In the genomic region with DNA sequence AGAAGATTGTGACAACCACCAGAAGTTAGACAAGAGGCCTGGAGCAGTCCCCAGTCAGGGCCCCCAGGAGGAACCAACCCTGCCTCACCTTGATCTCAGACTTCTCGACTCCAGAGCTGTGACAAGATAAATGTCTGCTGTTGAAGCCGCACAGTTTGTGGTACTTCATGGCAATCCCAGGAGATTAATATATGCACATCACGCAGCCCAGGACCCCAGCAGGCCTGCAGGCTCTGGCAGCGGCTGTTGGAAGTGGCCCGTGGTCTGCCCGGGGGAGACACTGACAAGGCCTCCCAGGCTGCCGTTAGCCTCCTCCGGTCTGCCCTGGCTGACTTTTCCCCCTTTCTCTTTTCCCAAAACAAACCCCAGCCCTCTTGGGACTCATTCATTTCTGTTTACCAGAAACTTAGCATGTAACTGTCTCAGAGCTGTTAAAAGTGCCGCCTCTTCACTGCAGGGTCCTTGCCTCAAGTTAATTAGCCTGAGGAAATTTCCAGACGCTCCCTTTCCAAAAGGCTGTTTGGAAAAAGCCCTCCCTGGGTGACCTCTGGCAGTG, we compare ENCODE assay signal across 21 cellular contexts.
DNase-seq lines count a peak whose midpoint lies in the region; ATAC-seq and TF ChIP-seq lines count a peak whose summit lies in the region.
"Had no signal": no experiment of that assay in that cellular context is flagged by ENCODE, and none has a peak within 500 bp of the region (broad histone marks: within the 10 kb centered on the region; RNA-seq: fewer than 3 reads in every experiment).

No MANE protein-coding gene starts in this region.

- DNase-seq in CD14-positive monocyte (ENCODE audit: low spot score) (no peak), NB4 (ENCODE audit: low read depth) (peak; percentile 26), islet precursor cell (peak; percentile 41), sciatic nerve (ENCODE audit: low spot score) (no peak), suprapubic skin (ENCODE audit: low spot score in 2 of 2) (no peak)
- DNase-seq: CD4-positive, CD25-positive, alpha-beta regulatory T cell; GOT3; HCEC 1CT; Kasumi-1; NCI-H1105; NCI-H2029 treated with DMSO at 0.1 percent for 48 hours; NCI-H446 treated with DMSO at 0.1 percent for 48 hours; NCI-H526; NCI-H82; NK-92 treated with Interleukin-12 subunit alpha and Interleukin-12 subunit beta, amount 100 ng/mL, for 24 hours; PC-3; SJCRH30 had no signal

- WGBS in suprapubic skin, result 65% methylated on average over 10 of the region's 10 CpGs

- no peak for TF ChIP-seq EP300 in suprapubic skin (IDR thresholded peaks at IDR 0.05)

- TF ChIP-seq POLR2A in NB4 (IDR thresholded peaks at IDR 0.05; ENCODE audit: extremely low read depth, insufficient read length) (no peak), suprapubic skin (IDR thresholded peaks at IDR 0.05) (no peak)

- H3K27me3 ChIP-seq in suprapubic skin, result no peaks in the 10 kb centered on the region

- peak; percentile 31 for ATAC-seq in sciatic nerve
- ATAC-seq in GM18502 (IDR thresholded peaks at IDR 0.05; ENCODE audit: poor library complexity, unreplicated experiment), result no peak
- no peak for ATAC-seq in HG02763 (IDR thresholded peaks at IDR 0.05; ENCODE audit: unreplicated experiment)
- ATAC-seq: K562, PC-3 had no signal

- H3K4me3 ChIP-seq in NB4 (ENCODE audit: low read depth, low read length) (no peak overlapping the region), suprapubic skin (no peak overlapping the region)
- H3K4me3 ChIP-seq: K562, SJCRH30 had no signal

- peaks cover 5% of the 10 kb centered on the region for H3K4me1 ChIP-seq in suprapubic skin
- H3K4me1 ChIP-seq: SJCRH30 had no signal

- intact Hi-C loops in CD14-positive monocyte (cut with micrococcal nuclease), result loop anchor here in 1 of 2 donors (10.0 kb wide), 1 partner anchor 438 kb away; no protein-coding TSS in a partner anchor
- intact Hi-C loops in sciatic nerve (cut with DNase I), result no loop called here

- H3K36me3 ChIP-seq in suprapubic skin, result no peaks in the 10 kb centered on the region
- H3K36me3 ChIP-seq: SJCRH30 had no signal

- H3K4me3 Mint-ChIP-seq in CD14-positive monocyte, result no peak overlapping the region
- H3K4me3 Mint-ChIP-seq: B cell; CD4-positive, CD25-positive, alpha-beta regulatory T cell had no signal

- no peaks in the 10 kb centered on the region for H3K36me3 Mint-ChIP-seq in CD14-positive monocyte
- H3K36me3 Mint-ChIP-seq: CD4-positive, CD25-positive, alpha-beta regulatory T cell had no signal

- H3K27me3 Mint-ChIP-seq in CD14-positive monocyte (ENCODE audit: low read depth in 3 of 3), result peaks cover 12 to 25% (median 22%) of the 10 kb centered on the region in 3 donors

- TF ChIP-seq CTCF in CD14-positive monocyte (IDR thresholded peaks at IDR 0.05), result no peak
- no peak for TF ChIP-seq CTCF in NB4 (IDR thresholded peaks at IDR 0.05; ENCODE audit: low read depth, low read length)
- TF ChIP-seq CTCF in suprapubic skin (IDR thresholded peaks at IDR 0.05), result no peak

- H3K27ac Mint-ChIP-seq in CD14-positive monocyte, result peak overlapping the region; percentile 91 to 97 (median 93)
- H3K27ac Mint-ChIP-seq: B cell; CD4-positive, CD25-positive, alpha-beta regulatory T cell had no signal

- peaks cover 0 to 9% (median 2%) of the 10 kb centered on the region in 7 donors for H3K9me3 Mint-ChIP-seq in CD14-positive monocyte

- no peaks in the 10 kb centered on the region for H3K9me3 ChIP-seq in suprapubic skin
- H3K9me3 ChIP-seq: SJCRH30 had no signal

- H3K27ac ChIP-seq in suprapubic skin, result no peak overlapping the region
- H3K27ac ChIP-seq: SJCRH30 had no signal

- H3K4me1 Mint-ChIP-seq in CD14-positive monocyte, result peaks cover 44% of the 10 kb centered on the region

Comparison
In these comparisons a context has a peak if more than half of its experiments do, and no peak if none do; other contexts are left out.
1. DNase-seq: peak in NB4 (single experiment) and islet precursor cell (single experiment); none in CD14-positive monocyte (single experiment), sciatic nerve (single experiment) and suprapubic skin (0 of 2).